ENCODE assay signal across 21 cellular contexts in the genomic region with DNA sequence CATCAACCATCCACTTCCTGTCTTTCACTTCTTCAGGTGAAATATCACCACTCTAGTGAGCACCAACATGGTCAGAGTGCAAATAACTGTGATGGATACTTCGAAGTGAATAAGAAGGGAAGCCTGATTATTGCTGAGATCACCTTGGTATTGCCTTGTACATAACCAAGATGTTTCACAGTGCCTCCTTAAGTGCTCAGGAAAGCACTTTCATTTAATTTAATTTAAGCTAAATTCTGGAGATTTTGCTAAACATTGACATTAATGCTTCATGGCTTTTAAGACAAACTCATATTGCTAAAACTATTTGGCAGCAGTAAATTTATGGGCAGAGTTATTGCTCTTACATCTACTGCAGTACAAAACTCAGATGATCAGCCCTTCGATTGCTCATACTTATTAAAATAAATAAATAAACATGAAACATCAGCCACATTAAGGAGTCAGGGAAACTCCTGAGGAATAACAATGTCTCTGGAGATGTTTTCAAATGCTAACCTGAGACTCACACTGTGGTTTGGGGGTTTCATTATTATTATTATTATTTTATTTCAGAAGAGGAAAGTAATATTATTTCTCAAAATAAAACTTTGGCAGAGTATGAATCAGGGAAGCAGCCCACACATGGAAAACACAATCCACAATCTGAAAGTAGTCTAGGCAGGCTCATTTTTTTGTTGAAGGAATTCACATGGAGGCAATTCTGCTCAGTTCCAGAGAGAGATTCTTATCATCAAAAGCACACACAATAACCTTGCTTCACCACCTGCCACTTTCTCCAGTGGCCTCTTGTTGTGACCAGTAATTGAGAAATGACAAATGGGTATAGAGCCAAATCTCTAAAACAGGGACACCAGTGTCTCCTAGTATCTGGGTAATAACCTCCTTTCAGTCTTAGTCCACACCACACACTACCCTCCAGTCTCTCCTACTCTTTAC.
DNase-seq lines count a peak whose midpoint lies in the region; ATAC-seq and TF ChIP-seq lines count a peak whose summit lies in the region.
"Had no signal": no experiment of that assay in that cellular context is flagged by ENCODE, and none has a peak within 500 bp of the region (broad histone marks: within the 10 kb centered on the region; RNA-seq: fewer than 3 reads in every experiment).

No MANE protein-coding gene starts in this region.

- ATAC-seq in HG03432 (IDR thresholded peaks at IDR 0.05; ENCODE audit: unreplicated experiment) (no peak), WTC11 (no peak)
- ATAC-seq: foreskin keratinocyte; HCT116; stimulated activated naive CD8-positive, alpha-beta T cell treated with anti-CD3 and anti-CD28 coated beads, Interleukin-15, Interleukin-2, amounts not matched to agents 100 U/mL and 50 U/mL, for 24 hours had no signal

- no peaks in the 10 kb centered on the region for H3K9me3 ChIP-seq in GM23248 (ENCODE audit: low read depth)
- H3K9me3 ChIP-seq: neutrophil, transverse colon had no signal

- H3K4me3 ChIP-seq in GM23248 = no peak overlapping the region
- H3K4me3 ChIP-seq: PC-9, transverse colon had no signal

- TF ChIP-seq CTCF in VCaP (conservative IDR thresholded peaks at IDR 0.05) = no peak
- TF ChIP-seq CTCF in WTC11 (IDR thresholded peaks at IDR 0.05) = no peak

- no peaks in the 10 kb centered on the region for H4K20me1 ChIP-seq in GM23248 (ENCODE audit: insufficient read depth)

- no peak overlapping the region for H3K9ac ChIP-seq in GM23248
- H3K9ac ChIP-seq: KMS-11 had no signal

- H3K36me3 Mint-ChIP-seq in WTC11 = no peaks in the 10 kb centered on the region

- in situ Hi-C loops in GM23248 (cut with MboI) (no loop called here), KBM-7 (cut with MboI; ENCODE audit: low pct_unique_long_range_greater_than_20kb, low sequenced_read_pairs) (no loop called here)

- H3K27me3 ChIP-seq in GM23248 (replicated peaks; ENCODE audit: insufficient read depth) = no peaks in the 10 kb centered on the region
- H3K27me3 ChIP-seq: foreskin keratinocyte, neutrophil, transverse colon had no signal

- H3K27me3 Mint-ChIP-seq in WTC11 (ENCODE audit: low read depth) = no peaks in the 10 kb centered on the region
- H3K27me3 Mint-ChIP-seq: activated CD4-positive, alpha-beta T cell treated with anti-CD3 and anti-CD28 coated beads, Interleukin-2, amount 10 ng/mL, durations not matched to agents 7 days and 5 days; CD4-positive, alpha-beta T cell had no signal

- H3K4me2 ChIP-seq in GM23248 (ENCODE audit: unreplicated experiment) = peak overlapping the region; percentile 9
- H3K4me2 ChIP-seq: KMS-11, PC-9 had no signal

- no peaks in the 10 kb centered on the region for H3K9me2 ChIP-seq in GM23248 (ENCODE audit: insufficient read depth)

- no peak overlapping the region for H3K27ac ChIP-seq in GM23248
- peak overlapping the region; percentile 25 for H3K27ac ChIP-seq in VCaP
- H3K27ac ChIP-seq: foreskin keratinocyte, KMS-11, neutrophil, PC-9, SK-N-MC, transverse colon had no signal

- H3K4me1 Mint-ChIP-seq in WTC11 = peaks cover 12% of the 10 kb centered on the region
- H3K4me1 Mint-ChIP-seq: activated CD4-positive, alpha-beta T cell treated with anti-CD3 and anti-CD28 coated beads, Interleukin-2, amount 10 ng/mL, durations not matched to agents 7 days and 5 days had no signal

- DNase-seq in AG08396 (ENCODE audit: low spot score) = peak; percentile 14
- peak; percentile 38 for DNase-seq in GM23248
- peak; percentile 8 for DNase-seq in hepatic stellate cell (ENCODE audit: low spot score)
- no peak for DNase-seq in WTC11 (ENCODE audit: low spot score)
- no peak for DNase-seq in T-helper 2 cell
- no peak for DNase-seq in KBM-7
- DNase-seq: activated CD4-positive, alpha-beta T cell treated with anti-CD3 and anti-CD28 coated beads, Interleukin-2, amount 10 ng/mL, durations not matched to agents 7 days and 5 days; CD4-positive, alpha-beta T cell; DMS79; foreskin keratinocyte; NCI-H1417; NCI-H2171; PC-9; stimulated activated naive CD8-positive, alpha-beta T cell treated with anti-CD3 and anti-CD28 coated beads, Interleukin-15, Interleukin-2, amounts not matched to agents 100 U/mL and 50 U/mL, for 24 hours; transverse colon had no signal

- no peaks in the 10 kb centered on the region for H3K36me3 ChIP-seq in GM23248 (ENCODE audit: low read depth)
- H3K36me3 ChIP-seq: neutrophil, transverse colon had no signal

- CTCF ChIA-PET in WTC11 (lab: Charles Lee) = interaction anchor here (1.2 kb wide), 1 partner anchor 219 kb away, joined by 3 read pairs; no protein-coding TSS in a partner anchor

- H3F3A ChIP-seq in GM23248 (ENCODE audit: insufficient read depth) = peaks cover 22% of the 10 kb centered on the region; the same call in 1 of the 2 replicates

- no peak overlapping the region for H3K27ac Mint-ChIP-seq in WTC11
- H3K27ac Mint-ChIP-seq: activated CD4-positive, alpha-beta T cell treated with anti-CD3 and anti-CD28 coated beads, Interleukin-2, amount 10 ng/mL, durations not matched to agents 7 days and 5 days; CD4-positive, alpha-beta T cell had no signal

- H3K4me1 ChIP-seq in GM23248 (ENCODE audit: insufficient read depth) = peaks cover 34% of the 10 kb centered on the region
- H3K4me1 ChIP-seq: transverse colon had no signal

- H3K4me3 Mint-ChIP-seq in WTC11 = no peak overlapping the region
- H3K4me3 Mint-ChIP-seq: activated CD4-positive, alpha-beta T cell treated with anti-CD3 and anti-CD28 coated beads, Interleukin-2, amount 10 ng/mL, durations not matched to agents 7 days and 5 days; CD4-positive, alpha-beta T cell had no signal

- no peaks in the 10 kb centered on the region for H3K79me2 ChIP-seq in GM23248 (ENCODE audit: insufficient read depth)

- no peak overlapping the region for H2AFZ ChIP-seq in GM23248
- H2AFZ ChIP-seq: PC-9 had no signal

- H3K9me3 Mint-ChIP-seq in WTC11 = peaks cover 3% of the 10 kb centered on the region; the same call in 1 of the 2 replicates
- H3K9me3 Mint-ChIP-seq: activated CD4-positive, alpha-beta T cell treated with anti-CD3 and anti-CD28 coated beads, Interleukin-2, amount 10 ng/mL, durations not matched to agents 7 days and 5 days; CD4-positive, alpha-beta T cell had no signal

- WGBS in GM23248 (ENCODE audit: low coverage in 1 of 2, low lambda C conversion rate in 2 of 2, missing lambda C conversion rate in 2 of 2), 2 experiments = 68 to 73% methylated on average over 2 of the region's 2 CpGs

- POLR2A ChIA-PET in WTC11 (lab: Charles Lee) = interaction anchor here (0.6 kb wide), 1 partner anchor 1710 kb away, joined by 4 read pairs; no protein-coding TSS in a partner anchor

TF ChIP-seq in WTC11, 78 proteins besides CTCF, POLR2A, EP300 and RAD21:
- TF ChIP-seq, protein P1, sequence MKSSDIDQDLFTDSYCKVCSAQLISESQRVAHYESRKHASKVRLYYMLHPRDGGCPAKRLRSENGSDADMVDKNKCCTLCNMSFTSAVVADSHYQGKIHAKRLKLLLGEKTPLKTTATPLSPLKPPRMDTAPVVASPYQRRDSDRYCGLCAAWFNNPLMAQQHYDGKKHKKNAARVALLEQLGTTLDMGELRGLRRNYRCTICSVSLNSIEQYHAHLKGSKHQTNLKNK (CRISPR knock-in tag; IDR thresholded peaks at IDR 0.05) = no peak

Comparison
In these comparisons a context has a peak if more than half of its experiments do, and no peak if none do; other contexts are left out.
1. DNase-seq: peak in AG08396 (single experiment), GM23248 (single experiment) and hepatic stellate cell (single experiment); none in WTC11 (single experiment), T-helper 2 cell (0 of 5) and KBM-7 (single experiment).